9 cellular contexts compared by ENCODE assay signal in the genomic region with DNA sequence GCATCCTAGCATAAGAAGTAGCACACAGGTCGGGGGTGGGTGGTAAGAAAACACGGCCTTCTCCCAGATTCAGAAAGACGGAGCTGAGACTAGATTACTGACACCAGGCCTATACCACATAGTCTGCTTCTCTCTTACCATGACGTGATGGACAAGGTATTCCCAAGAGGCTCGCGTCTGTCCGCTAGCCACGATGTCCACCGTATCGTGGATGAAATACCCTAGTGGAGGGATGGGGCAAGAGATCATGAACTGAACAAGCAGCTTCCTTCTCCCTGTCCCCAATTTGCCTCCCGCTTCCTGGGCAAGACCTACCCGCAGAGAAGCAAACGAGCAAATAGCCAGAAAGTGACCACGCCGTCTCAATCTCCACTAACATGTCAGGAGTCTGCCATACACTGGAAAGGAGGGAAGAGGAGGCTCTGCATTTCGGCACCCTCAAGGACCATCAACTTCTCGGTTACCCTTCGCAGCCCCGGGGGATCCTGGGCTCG. TPM values are rescaled to one million over a fixed set of nuclear protein-coding genes. Genes with fewer than 3 reads are reported as not detected.
DNase-seq lines count a peak whose midpoint lies in the region; ATAC-seq lines count a peak whose summit lies in the region.
"Had no signal": no experiment of that assay in that cellular context is flagged by ENCODE, and none has a peak within 500 bp of the region (broad histone marks: within the 10 kb centered on the region; RNA-seq: fewer than 3 reads in every experiment).

No MANE protein-coding gene starts in this region.

- ATAC-seq in activated CD8-positive, alpha-beta memory T cell treated with anti-CD3 and anti-CD28 coated beads, Interleukin-2, amount 10 ng/mL, durations not matched to agents 7 days and 5 days, result no peak
- ATAC-seq in HG02763 (IDR thresholded peaks at IDR 0.05; ENCODE audit: unreplicated experiment) (no peak), HG03025 (IDR thresholded peaks at IDR 0.05; ENCODE audit: low FRiP score, unreplicated experiment) (no peak)

- peak overlapping the region; percentile 54 for H3K27ac ChIP-seq in subcutaneous abdominal adipose tissue (ENCODE audit: low read depth, low read length)

- CTCF ChIA-PET in activated CD8-positive, alpha-beta memory T cell treated with anti-CD3 and anti-CD28 coated beads, Interleukin-2, amount 10 ng/mL, durations not matched to agents 7 days and 5 days (lab: Charles Lee), result interaction anchor here (1.1 to 12.9 kb wide), 10 partner anchors 13 to 392 kb away, joined by 3 to 591 read pairs (median 4); partner anchors contain the start of genes FLOT2 and TRAF4

- H3K4me3 ChIP-seq in subcutaneous abdominal adipose tissue (ENCODE audit: low read depth in 1 of 5, low read length in 5 of 5), result peak overlapping the region; percentile 35 to 95 (median 60)

- peak overlapping the region; percentile 85 for H3K27ac Mint-ChIP-seq in activated CD8-positive, alpha-beta memory T cell treated with anti-CD3 and anti-CD28 coated beads, Interleukin-2, amount 10 ng/mL, durations not matched to agents 7 days and 5 days
- H3K27ac Mint-ChIP-seq in activated naive CD8-positive, alpha-beta T cell treated with anti-CD3 and anti-CD28 coated beads for 36 hours, result peak overlapping the region; percentile 90

- no peaks in the 10 kb centered on the region for H3K9me3 Mint-ChIP-seq in activated CD8-positive, alpha-beta memory T cell treated with anti-CD3 and anti-CD28 coated beads, Interleukin-2, amount 10 ng/mL, durations not matched to agents 7 days and 5 days (ENCODE audit: low read depth)
- no peaks in the 10 kb centered on the region for H3K9me3 Mint-ChIP-seq in activated naive CD8-positive, alpha-beta T cell treated with anti-CD3 and anti-CD28 coated beads for 36 hours

- H3K4me1 Mint-ChIP-seq in activated CD8-positive, alpha-beta memory T cell treated with anti-CD3 and anti-CD28 coated beads, Interleukin-2, amount 10 ng/mL, durations not matched to agents 7 days and 5 days, result peaks cover 56% of the 10 kb centered on the region
- peaks cover 46% of the 10 kb centered on the region for H3K4me1 Mint-ChIP-seq in activated naive CD8-positive, alpha-beta T cell treated with anti-CD3 and anti-CD28 coated beads for 36 hours

- H3K9me3 ChIP-seq in subcutaneous abdominal adipose tissue (ENCODE audit: control insufficient read depth in 5 of 5, low read length in 5 of 5), result no peaks in the 10 kb centered on the region

- H3K27me3 ChIP-seq in subcutaneous abdominal adipose tissue (ENCODE audit: control insufficient read depth in 5 of 5, insufficient read depth in 4 of 5, low read length in 5 of 5), result no peaks in the 10 kb centered on the region

- DNase-seq in activated CD8-positive, alpha-beta memory T cell treated with anti-CD3 and anti-CD28 coated beads, Interleukin-2, amount 10 ng/mL, durations not matched to agents 7 days and 5 days, result peak; percentile 52
- no peak for DNase-seq in activated CD8-positive, alpha-beta memory T cell treated with anti-CD3 and anti-CD28 coated beads for 24 hours
- DNase-seq in NCI-H2171 (lab: John Stamatoyannopoulos, UW) (peak; percentile 22), inferior parietal cortex (ENCODE audit: extremely low spot score) (peak; percentile 11)
- peak; percentile 41 for DNase-seq in activated naive CD8-positive, alpha-beta T cell treated with anti-CD3 and anti-CD28 coated beads for 36 hours

- peak overlapping the region; percentile 79 for H3K4me3 Mint-ChIP-seq in activated CD8-positive, alpha-beta memory T cell treated with anti-CD3 and anti-CD28 coated beads, Interleukin-2, amount 10 ng/mL, durations not matched to agents 7 days and 5 days
- peak overlapping the region; percentile 100 for H3K4me3 Mint-ChIP-seq in activated naive CD8-positive, alpha-beta T cell treated with anti-CD3 and anti-CD28 coated beads for 36 hours

- no peaks in the 10 kb centered on the region for H3K27me3 Mint-ChIP-seq in activated CD8-positive, alpha-beta memory T cell treated with anti-CD3 and anti-CD28 coated beads, Interleukin-2, amount 10 ng/mL, durations not matched to agents 7 days and 5 days
- peaks cover 9% of the 10 kb centered on the region for H3K27me3 Mint-ChIP-seq in activated naive CD8-positive, alpha-beta T cell treated with anti-CD3 and anti-CD28 coated beads for 36 hours

- peaks cover 11 to 60% (median 58%) of the 10 kb centered on the region in 5 donors for H3K4me1 ChIP-seq in subcutaneous abdominal adipose tissue (ENCODE audit: control insufficient read depth in 5 of 5, insufficient read depth in 5 of 5, low read length in 5 of 5)

- H3K36me3 Mint-ChIP-seq in activated CD8-positive, alpha-beta memory T cell treated with anti-CD3 and anti-CD28 coated beads, Interleukin-2, amount 10 ng/mL, durations not matched to agents 7 days and 5 days, result peaks cover 45% of the 10 kb centered on the region
- peaks cover 56% of the 10 kb centered on the region for H3K36me3 Mint-ChIP-seq in activated naive CD8-positive, alpha-beta T cell treated with anti-CD3 and anti-CD28 coated beads for 36 hours

- H3K36me3 ChIP-seq in subcutaneous abdominal adipose tissue (ENCODE audit: control insufficient read depth in 5 of 5, insufficient read depth in 5 of 5, low read length in 5 of 5), result peaks cover 8 to 34% (median 30%) of the 10 kb centered on the region in 5 donors

- peak overlapping the region in 4 of 5 donors; percentile 51 to 76 (median 66) for H3K9ac ChIP-seq in subcutaneous abdominal adipose tissue (ENCODE audit: low read length in 5 of 5)

RNA-seq across cellular contexts. Expression of gene TLCD1, which starts 0.8 kb away (rescaled TPM):
- total RNA-seq in activated CD8-positive, alpha-beta memory T cell treated with anti-CD3 and anti-CD28 coated beads, Interleukin-2, amount 10 ng/mL, durations not matched to agents 7 days and 5 days, result 1 to 10 TPM; 3.2 to 5.6 TPM
- total RNA-seq in activated naive CD8-positive, alpha-beta T cell treated with anti-CD3 and anti-CD28 coated beads for 36 hours, result 10 to 100 TPM; 15.5 to 17.8 TPM
- total RNA-seq: mononuclear cell had no signal

RNA-seq across cellular contexts. Expression of gene NEK8, which starts 3.4 kb away (rescaled TPM):
- total RNA-seq in activated CD8-positive, alpha-beta memory T cell treated with anti-CD3 and anti-CD28 coated beads, Interleukin-2, amount 10 ng/mL, durations not matched to agents 7 days and 5 days, result 1 to 10 TPM; 3.6 to 5.1 TPM
- total RNA-seq in activated naive CD8-positive, alpha-beta T cell treated with anti-CD3 and anti-CD28 coated beads for 36 hours, result 1 to 10 TPM; 4.8 to 5.6 TPM

RNA-seq across cellular contexts. Expression of gene RPL23A, which starts 5.4 kb away (rescaled TPM):
- total RNA-seq in activated CD8-positive, alpha-beta memory T cell treated with anti-CD3 and anti-CD28 coated beads, Interleukin-2, amount 10 ng/mL, durations not matched to agents 7 days and 5 days, result 1,000 to 10,000 TPM; 1,823 to 1,960 TPM
- 1,000 to 10,000 TPM; 2,447 to 2,533 TPM for total RNA-seq in activated naive CD8-positive, alpha-beta T cell treated with anti-CD3 and anti-CD28 coated beads for 36 hours

RNA-seq across cellular contexts. Expression of gene RAB34, which starts 7.5 kb away (rescaled TPM):
- total RNA-seq in activated CD8-positive, alpha-beta memory T cell treated with anti-CD3 and anti-CD28 coated beads, Interleukin-2, amount 10 ng/mL, durations not matched to agents 7 days and 5 days, result 1 to 10 TPM; 5.6 to 8.3 TPM
- 1 to 10 TPM; 7.6 to 8.2 TPM for total RNA-seq in activated naive CD8-positive, alpha-beta T cell treated with anti-CD3 and anti-CD28 coated beads for 36 hours

RNA-seq across cellular contexts. Expression of gene PROCA1, which starts 13.5 kb away (rescaled TPM):
- total RNA-seq in activated CD8-positive, alpha-beta memory T cell treated with anti-CD3 and anti-CD28 coated beads, Interleukin-2, amount 10 ng/mL, durations not matched to agents 7 days and 5 days, result 1 to 10 TPM; 6.1 to 9.0 TPM
- total RNA-seq in activated naive CD8-positive, alpha-beta T cell treated with anti-CD3 and anti-CD28 coated beads for 36 hours, result 1 to 10 TPM; 3.1 to 3.9 TPM
